15 cellular contexts compared by ENCODE assay signal in the genomic region with DNA sequence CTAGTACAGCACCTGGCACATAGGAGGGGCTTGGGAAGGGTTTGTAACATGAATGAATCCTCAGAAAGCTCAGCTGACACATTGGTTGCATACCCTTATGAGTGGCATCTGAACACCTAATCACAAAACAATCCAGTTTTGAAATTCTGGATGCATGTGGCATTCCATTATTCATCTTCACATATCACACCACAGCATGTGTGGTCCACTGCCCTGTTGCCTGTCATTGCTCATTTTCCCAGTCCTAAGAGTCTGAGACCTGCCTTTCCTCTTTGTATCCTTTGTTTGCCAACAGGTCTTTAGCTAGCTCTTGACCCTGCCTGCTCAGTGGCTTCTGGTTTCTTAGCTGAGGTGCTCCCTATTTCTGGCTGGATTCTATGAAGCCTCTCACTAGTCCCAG.
"Had no signal": no experiment of that assay in that cellular context is flagged by ENCODE, and none has a peak within 500 bp of the region (broad histone marks: within the 10 kb centered on the region; RNA-seq: fewer than 3 reads in every experiment).

No MANE protein-coding gene starts in this region.

- H3K27ac ChIP-seq: gastroesophageal sphincter, hepatocyte, prostate gland, upper lobe of right lung had no signal

- H3K4me1 ChIP-seq: gastroesophageal sphincter, prostate gland, upper lobe of right lung had no signal

- H3K4me3 ChIP-seq: gastroesophageal sphincter, hepatocyte, lung, prostate gland, upper lobe of right lung had no signal

- DNase-seq: activated CD4-positive, alpha-beta memory T cell treated with anti-CD3 and anti-CD28 coated beads, Interleukin-2, amount 10 ng/mL, durations not matched to agents 7 days and 5 days; activated CD4-positive, alpha-beta T cell treated with anti-CD3 and anti-CD28 coated beads for 36 hours; activated naive CD4-positive, alpha-beta T cell; left cardiac atrium; stimulated activated CD4-positive, alpha-beta T cell treated with anti-CD3 and anti-CD28 coated beads, Interleukin-4, amount 100 ng/mL, for 1 hour; stimulated activated CD8-positive, alpha-beta memory T cell treated with anti-CD3 and anti-CD28 coated beads, Interleukin-4, amount 100 ng/mL, for 48 hours; T-helper 9 cell; upper lobe of right lung had no signal

- H3K27ac Mint-ChIP-seq: activated CD4-positive, alpha-beta memory T cell treated with anti-CD3 and anti-CD28 coated beads, Interleukin-2, amount 10 ng/mL, durations not matched to agents 7 days and 5 days; activated CD4-positive, alpha-beta T cell treated with anti-CD3 and anti-CD28 coated beads for 36 hours; stimulated activated naive CD8-positive, alpha-beta T cell treated with anti-CD3 and anti-CD28 coated beads, Interleukin-15, Interleukin-2, amounts not matched to agents 100 ng/mL and 50 ng/mL, for 24 hours had no signal

- H3K79me2 ChIP-seq: hepatocyte had no signal

- H3K27me3 Mint-ChIP-seq: activated CD4-positive, alpha-beta memory T cell treated with anti-CD3 and anti-CD28 coated beads, Interleukin-2, amount 10 ng/mL, durations not matched to agents 7 days and 5 days had no signal

- H3K27me3 ChIP-seq: hepatocyte, upper lobe of right lung had no signal

- H3K9me3 ChIP-seq: gastroesophageal sphincter, prostate gland, upper lobe of right lung had no signal

- H3K36me3 ChIP-seq: gastroesophageal sphincter, prostate gland, upper lobe of right lung had no signal

- H3K9me3 Mint-ChIP-seq: activated CD4-positive, alpha-beta memory T cell treated with anti-CD3 and anti-CD28 coated beads, Interleukin-2, amount 10 ng/mL, durations not matched to agents 7 days and 5 days had no signal

- H3K4me1 Mint-ChIP-seq: activated CD4-positive, alpha-beta memory T cell treated with anti-CD3 and anti-CD28 coated beads, Interleukin-2, amount 10 ng/mL, durations not matched to agents 7 days and 5 days; activated CD4-positive, alpha-beta T cell treated with anti-CD3 and anti-CD28 coated beads for 36 hours had no signal

- H2AFZ ChIP-seq: hepatocyte had no signal

- ATAC-seq: activated CD4-positive, alpha-beta T cell treated with anti-CD3 and anti-CD28 coated beads for 36 hours; gastroesophageal sphincter; left cardiac atrium; sciatic nerve; upper lobe of right lung had no signal

- H3K4me2 ChIP-seq: hepatocyte had no signal

- H3K4me3 Mint-ChIP-seq: activated CD4-positive, alpha-beta memory T cell treated with anti-CD3 and anti-CD28 coated beads, Interleukin-2, amount 10 ng/mL, durations not matched to agents 7 days and 5 days; activated CD4-positive, alpha-beta T cell treated with anti-CD3 and anti-CD28 coated beads for 36 hours; nephron; stimulated activated naive CD8-positive, alpha-beta T cell treated with anti-CD3 and anti-CD28 coated beads, Interleukin-15, Interleukin-2, amounts not matched to agents 100 ng/mL and 50 ng/mL, for 24 hours had no signal
